In the genomic region with DNA sequence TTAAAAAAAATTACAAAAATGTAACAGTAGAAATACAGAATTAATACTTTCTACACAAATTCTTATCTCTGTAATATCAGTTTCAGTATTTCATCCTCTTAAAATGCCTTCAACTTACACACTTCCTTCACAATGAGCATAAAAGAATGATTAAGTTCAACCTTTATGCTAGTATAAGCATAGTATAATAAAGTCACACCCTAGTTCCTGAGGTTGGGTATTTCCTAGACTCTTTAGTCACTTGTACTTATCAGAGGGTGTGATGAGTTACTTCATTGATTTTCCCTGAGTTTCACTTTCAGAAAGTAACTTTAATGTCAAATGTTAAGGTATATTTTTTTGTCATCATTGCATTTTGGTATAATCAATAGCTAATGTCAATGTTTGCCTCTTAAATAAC, we compare ENCODE assay signal across 10 cellular contexts.
A peak's percentile ranks its signal among the peaks of the same experiment; 100 is the strongest.
DNase-seq lines count a peak whose midpoint lies in the region; ATAC-seq lines count a peak whose summit lies in the region.
"Had no signal": no experiment of that assay in that cellular context is flagged by ENCODE, and none has a peak within 500 bp of the region (broad histone marks: within the 10 kb centered on the region; RNA-seq: fewer than 3 reads in every experiment).

No MANE protein-coding gene starts in this region.

- no peak overlapping the region for H3K27ac ChIP-seq in CD4-positive, alpha-beta memory T cell (ENCODE audit: low read depth, low read length)

- ATAC-seq in HG03103 (IDR thresholded peaks at IDR 0.05; ENCODE audit: low read depth, unreplicated experiment) (peak; percentile 69), HG03039 (IDR thresholded peaks at IDR 0.05; ENCODE audit: unreplicated experiment) (no peak)
- peak; percentile 88 for ATAC-seq in activated naive CD8-positive, alpha-beta T cell treated with anti-CD3 and anti-CD28 coated beads, Interleukin-2, amount 10 ng/mL, durations not matched to agents 7 days and 5 days (ENCODE audit: low read depth)
- ATAC-seq: naive thymus-derived CD8-positive, alpha-beta T cell had no signal

- H3K9me3 ChIP-seq in CD4-positive, alpha-beta memory T cell (ENCODE audit: control insufficient read depth in 1 of 2, low read length in 2 of 2) = no peaks in the 10 kb centered on the region

- H3K27me3 ChIP-seq in CD4-positive, alpha-beta memory T cell (ENCODE audit: insufficient read depth, low read length) = no peaks in the 10 kb centered on the region

- H3K36me3 ChIP-seq in CD4-positive, alpha-beta memory T cell (ENCODE audit: insufficient read depth, low read length) = no peaks in the 10 kb centered on the region

- CTCF ChIA-PET in activated naive CD4-positive, alpha-beta T cell treated with anti-CD3 and anti-CD28 coated beads, Interleukin-2, amount 10 ng/mL, durations not matched to agents 7 days and 5 days (lab: Charles Lee) = no interaction called here
- CTCF ChIA-PET in CD4-positive, alpha-beta memory T cell (lab: Charles Lee; ENCODE audit: partially characterized antibody) = no interaction called here

- H3K27ac Mint-ChIP-seq in activated naive CD4-positive, alpha-beta T cell treated with anti-CD3 and anti-CD28 coated beads, Interleukin-2, amount 10 ng/mL, durations not matched to agents 7 days and 5 days = peak overlapping the region; percentile 68
- H3K27ac Mint-ChIP-seq in activated naive CD8-positive, alpha-beta T cell treated with anti-CD3 and anti-CD28 coated beads, Interleukin-2, amount 10 ng/mL, durations not matched to agents 7 days and 5 days = no peak overlapping the region
- no peak overlapping the region for H3K27ac Mint-ChIP-seq in CD4-positive, alpha-beta memory T cell
- H3K27ac Mint-ChIP-seq: naive thymus-derived CD8-positive, alpha-beta T cell had no signal

- no peaks in the 10 kb centered on the region for H3K9me3 Mint-ChIP-seq in activated naive CD4-positive, alpha-beta T cell treated with anti-CD3 and anti-CD28 coated beads, Interleukin-2, amount 10 ng/mL, durations not matched to agents 7 days and 5 days
- no peaks in the 10 kb centered on the region for H3K9me3 Mint-ChIP-seq in activated naive CD8-positive, alpha-beta T cell treated with anti-CD3 and anti-CD28 coated beads, Interleukin-2, amount 10 ng/mL, durations not matched to agents 7 days and 5 days
- peaks cover 0 to 3% (median 0%) of the 10 kb centered on the region in 8 donors for H3K9me3 Mint-ChIP-seq in CD4-positive, alpha-beta memory T cell

- DNase-seq in activated naive CD4-positive, alpha-beta T cell treated with anti-CD3 and anti-CD28 coated beads, Interleukin-2, amount 10 ng/mL, durations not matched to agents 7 days and 5 days = no peak
- no peak for DNase-seq in activated naive CD4-positive, alpha-beta T cell treated with anti-CD3 and anti-CD28 coated beads, Interleukin-2, amount 50 U/mL, for 16 hours
- no peak for DNase-seq in activated naive CD8-positive, alpha-beta T cell treated with anti-CD3 and anti-CD28 coated beads, Interleukin-2, amount 10 ng/mL, durations not matched to agents 7 days and 5 days
- DNase-seq in activated gamma-delta T cell treated with Interleukin-2 at 50 U/mL for 16 hours (no peak), NCI-H748 treated with DMSO at 0.1 percent for 48 hours (lab: John Stamatoyannopoulos, UW) (no peak)
- no peak for DNase-seq in CD4-positive, alpha-beta memory T cell
- DNase-seq: naive thymus-derived CD8-positive, alpha-beta T cell; NCI-H526 had no signal

- no peak overlapping the region for H3K4me3 Mint-ChIP-seq in activated naive CD4-positive, alpha-beta T cell treated with anti-CD3 and anti-CD28 coated beads, Interleukin-2, amount 10 ng/mL, durations not matched to agents 7 days and 5 days
- no peak overlapping the region for H3K4me3 Mint-ChIP-seq in activated naive CD8-positive, alpha-beta T cell treated with anti-CD3 and anti-CD28 coated beads, Interleukin-2, amount 10 ng/mL, durations not matched to agents 7 days and 5 days
- no peak overlapping the region for H3K4me3 Mint-ChIP-seq in CD4-positive, alpha-beta memory T cell
- H3K4me3 Mint-ChIP-seq: naive thymus-derived CD8-positive, alpha-beta T cell had no signal

- no peaks in the 10 kb centered on the region for H3K4me1 ChIP-seq in CD4-positive, alpha-beta memory T cell (ENCODE audit: insufficient read depth, low read length)

- no peak overlapping the region for H3K4me3 ChIP-seq in CD4-positive, alpha-beta memory T cell (ENCODE audit: low read length in 2 of 2)

- peaks cover 1% of the 10 kb centered on the region for H3K36me3 Mint-ChIP-seq in activated naive CD4-positive, alpha-beta T cell treated with anti-CD3 and anti-CD28 coated beads, Interleukin-2, amount 10 ng/mL, durations not matched to agents 7 days and 5 days
- H3K36me3 Mint-ChIP-seq in activated naive CD8-positive, alpha-beta T cell treated with anti-CD3 and anti-CD28 coated beads, Interleukin-2, amount 10 ng/mL, durations not matched to agents 7 days and 5 days = no peaks in the 10 kb centered on the region
- no peaks in the 10 kb centered on the region for H3K36me3 Mint-ChIP-seq in CD4-positive, alpha-beta memory T cell
- H3K36me3 Mint-ChIP-seq: naive thymus-derived CD8-positive, alpha-beta T cell had no signal

- intact Hi-C loops in CD4-positive, alpha-beta memory T cell (cut with micrococcal nuclease) = no loop called here

- H3K4me1 Mint-ChIP-seq in activated naive CD4-positive, alpha-beta T cell treated with anti-CD3 and anti-CD28 coated beads, Interleukin-2, amount 10 ng/mL, durations not matched to agents 7 days and 5 days = peaks cover 17% of the 10 kb centered on the region
- H3K4me1 Mint-ChIP-seq in activated naive CD8-positive, alpha-beta T cell treated with anti-CD3 and anti-CD28 coated beads, Interleukin-2, amount 10 ng/mL, durations not matched to agents 7 days and 5 days = peaks cover 12% of the 10 kb centered on the region
- no peaks in the 10 kb centered on the region for H3K4me1 Mint-ChIP-seq in CD4-positive, alpha-beta memory T cell

- H3K27me3 Mint-ChIP-seq in activated naive CD4-positive, alpha-beta T cell treated with anti-CD3 and anti-CD28 coated beads, Interleukin-2, amount 10 ng/mL, durations not matched to agents 7 days and 5 days = peaks cover 13% of the 10 kb centered on the region
- peaks cover 20% of the 10 kb centered on the region for H3K27me3 Mint-ChIP-seq in activated naive CD8-positive, alpha-beta T cell treated with anti-CD3 and anti-CD28 coated beads, Interleukin-2, amount 10 ng/mL, durations not matched to agents 7 days and 5 days
- H3K27me3 Mint-ChIP-seq in CD4-positive, alpha-beta memory T cell = peaks cover 0 to 3% of the 10 kb centered on the region in 2 donors

- POLR2A ChIA-PET in activated naive CD8-positive, alpha-beta T cell treated with anti-CD3 and anti-CD28 coated beads, Interleukin-2, amount 10 ng/mL, durations not matched to agents 7 days and 5 days (lab: Charles Lee) = no interaction called here
- POLR2A ChIA-PET in CD4-positive, alpha-beta memory T cell (lab: Charles Lee; ENCODE audit: partially characterized antibody) = no interaction called here
